In genomic region chr5:81165493-81166119, GRCh38 we compare ENCODE assay signal across 8 cellular contexts.
DNase-seq lines count a peak whose midpoint lies in the region; ATAC-seq and TF ChIP-seq lines count a peak whose summit lies in the region.

No MANE protein-coding gene starts in this region.

- H3K36me3 Mint-ChIP-seq in natural killer cell, result no peaks in the 10 kb centered on the region

- TF ChIP-seq CTCF in epithelial cell of proximal tubule (conservative IDR thresholded peaks at IDR 0.05; ENCODE audit: low read depth, low read length) (peak; percentile 93), natural killer cell (IDR thresholded peaks at IDR 0.05) (peak; percentile 42)

- H3K27ac ChIP-seq in substantia nigra (ENCODE audit: low read depth, low read length, poor library complexity, severe bottlenecking), result no peak overlapping the region

- DNase-seq in ACHN, result peak; percentile 66
- peak; percentile 50 for DNase-seq in NOMO-1 treated with DMSO at 0.1 percent for 48 hours (lab: John Stamatoyannopoulos, UW; ENCODE audit: unreplicated experiment)
- DNase-seq in activated CD8-positive, alpha-beta memory T cell treated with anti-CD3 and anti-CD28 coated beads, Interleukin-2, amount 50 U/mL, for 24 hours (ENCODE audit: extremely low read depth), result peak; percentile 35
- peak; percentile 15 for DNase-seq in epithelial cell of proximal tubule (ENCODE audit: low read depth)
- peak; percentile 31 for DNase-seq in natural killer cell
- DNase-seq in substantia nigra (lab: John Stamatoyannopoulos, UW), result peak in 34 of 49 donors; percentile 3 to 71 (median 34)

- H3K4me3 Mint-ChIP-seq in natural killer cell, result no peak overlapping the region

- peaks cover 0 to 7% of the 10 kb centered on the region in 2 donors for H3K4me1 Mint-ChIP-seq in natural killer cell

- ATAC-seq in GM18511 (IDR thresholded peaks at IDR 0.05; ENCODE audit: unreplicated experiment) (peak; percentile 67), HG03354 (IDR thresholded peaks at IDR 0.05; ENCODE audit: poor library complexity, severe bottlenecking, unreplicated experiment) (peak; percentile 84), natural killer cell (peak; percentile 48 to 82 (median 72))

- peaks cover 0 to 11% of the 10 kb centered on the region in 2 donors for H3K27me3 Mint-ChIP-seq in natural killer cell (ENCODE audit: low read depth in 2 of 2)

- no peak overlapping the region for H3K4me3 ChIP-seq in epithelial cell of proximal tubule (ENCODE audit: low read depth, low read length)

- in situ Hi-C loops in ACHN (cut with HindIII; ENCODE audit: low pct_ligation_motif_present, low pct_unique_long_range_greater_than_20kb, low sequenced_read_pairs), result no loop called here

- no peak overlapping the region for H3K27ac Mint-ChIP-seq in natural killer cell

- intact Hi-C loops in natural killer cell (cut with micrococcal nuclease), result loop anchor here (1.0 kb wide), 1 partner anchor 479 kb away; no protein-coding TSS in a partner anchor

- H3K9me3 Mint-ChIP-seq in natural killer cell, result no peaks in the 10 kb centered on the region

Comparison
In these comparisons a context has a peak if more than half of its experiments do, and no peak if none do; other contexts are left out.
1. DNase-seq: peak in every context shown above with its lines; median percentile 66 in ACHN; 50 in NOMO-1 treated with DMSO at 0.1 percent for 48 hours; 35 in activated CD8-positive, alpha-beta memory T cell treated with anti-CD3 and anti-CD28 coated beads, Interleukin-2, amount 50 U/mL, for 24 hours; 34 in substantia nigra; 31 in natural killer cell; 15 in epithelial cell of proximal tubule.